Comparison of ENCODE assay signal across 8 cellular contexts in genomic region chr12:56221757-56222530, GRCh38.
DNase-seq lines count a peak whose midpoint lies in the region; ATAC-seq and TF ChIP-seq lines count a peak whose summit lies in the region.

Gene RNF41 (minus strand): TSS chr12:56221922. CDS start chr12:56214047, 7,875 bp downstream.

- TF ChIP-seq CTCF in AG09319 (IDR thresholded peaks at IDR 0.05; ENCODE audit: low read depth, low read length) = no peak

- ATAC-seq in GM19035 (IDR thresholded peaks at IDR 0.05; ENCODE audit: unreplicated experiment) (peak; percentile 73), HG03354 (IDR thresholded peaks at IDR 0.05; ENCODE audit: poor library complexity, severe bottlenecking, unreplicated experiment) (peak; percentile 84)
- peak; percentile 82 to 83 for ATAC-seq in activated CD4-positive, CD25-positive, alpha-beta regulatory T cell treated with anti-CD3 and anti-CD28 coated beads, Interleukin-2, amount 50 U/mL, for 24 hours

- DNase-seq in AG09319 (ENCODE audit: extremely low read depth, low read depth) (peak; percentile 95), NCI-H446 treated with DMSO at 0.1 percent for 48 hours (lab: John Stamatoyannopoulos, UW) (peak; percentile 93), cerebellar cortex (ENCODE audit: low spot score) (peak; percentile 99), islet precursor cell (peak; percentile 100)
- DNase-seq in stimulated activated CD4-positive, alpha-beta T cell treated with anti-CD3 and anti-CD28 coated beads, Interleukin-12 subunit alpha, Interleukin-12 subunit beta, amount 100 ng/mL, for 48 hours (ENCODE audit: low read depth in 2 of 3, low spot score in 1 of 3) = peak; percentile 82 to 91 (median 91)

Comparison
In these comparisons a context has a peak if more than half of its experiments do, and no peak if none do; other contexts are left out.
1. Peak in every context shown above with its lines: DNase-seq and ATAC-seq.